ENCODE assay signal across 1 cellular context in the genomic region with DNA sequence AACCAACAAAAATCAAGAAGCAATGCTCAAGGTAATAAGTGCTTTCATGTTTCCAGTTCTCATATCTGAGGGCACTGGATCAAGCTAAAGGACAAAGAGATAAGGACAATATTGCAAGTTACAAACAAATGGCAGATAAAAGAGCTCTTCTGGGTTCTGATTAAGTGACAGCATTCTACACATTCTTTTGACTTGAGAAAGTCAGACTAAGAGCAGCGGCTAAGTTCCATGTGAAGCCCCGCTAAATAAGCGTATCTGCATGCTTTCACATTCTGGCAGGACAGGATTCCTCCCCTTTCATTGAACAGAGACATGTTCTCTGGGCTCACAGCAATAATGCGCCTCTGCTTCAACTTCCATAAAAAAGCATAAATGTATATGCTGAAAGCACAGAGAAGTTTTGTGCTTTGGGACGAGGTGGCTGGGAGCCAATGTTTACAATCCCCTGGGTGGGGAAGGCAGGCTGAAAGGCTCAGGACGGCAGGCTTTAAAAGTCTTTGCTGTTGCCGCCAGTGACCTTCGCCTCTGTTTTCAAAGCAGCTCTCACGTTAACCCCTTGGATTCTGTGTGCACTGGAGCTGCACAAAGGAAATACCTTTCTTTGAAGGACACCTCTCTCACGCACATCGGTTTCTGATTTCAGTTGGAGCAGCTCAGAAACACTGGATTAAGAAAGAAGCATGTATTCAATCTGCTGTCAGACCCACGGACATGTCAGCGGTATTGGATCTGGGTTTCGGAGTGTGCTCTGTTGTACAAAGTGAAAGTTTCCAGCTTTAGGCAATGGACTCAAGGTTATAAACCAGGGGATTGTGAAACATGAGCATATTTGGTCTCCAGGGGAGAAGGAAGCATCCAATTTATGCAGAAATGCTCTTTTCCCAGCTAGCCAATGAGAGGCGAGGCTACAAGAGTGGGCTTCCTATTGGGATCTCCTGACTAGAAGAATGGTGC.
TF ChIP-seq lines count a peak whose summit lies in the region.

No MANE protein-coding gene starts in this region.

TF ChIP-seq in SK-N-SH, 30 proteins besides CTCF, POLR2A, EP300 and RAD21 (continued from another document):
- TF ChIP-seq FOXM1 (IDR thresholded peaks at IDR 0.05; ENCODE audit: low read depth) (no peak), RFX5 (IDR thresholded peaks at IDR 0.05; ENCODE audit: low read length) (no peak), RCOR1 (IDR thresholded peaks at IDR 0.05; ENCODE audit: low read length) (no peak), FOSL2 (IDR thresholded peaks at IDR 0.05; ENCODE audit: borderline replicate concordance, low read depth) (no peak), SMC3 (IDR thresholded peaks at IDR 0.05; ENCODE audit: low read depth, low read length) (no peak), YY1 (IDR thresholded peaks at IDR 0.05; ENCODE audit: low read depth) (no peak; the same call in 1 of the 2 replicates), CHD2 (IDR thresholded peaks at IDR 0.05; ENCODE audit: low read length, partially characterized antibody) (no peak), NFIC (IDR thresholded peaks at IDR 0.05; ENCODE audit: borderline replicate concordance) (peak; percentile 53; the same call in 1 of the 2 replicates), TEAD4 (IDR thresholded peaks at IDR 0.05; ENCODE audit: borderline replicate concordance, insufficient read depth) (peak; percentile 64; the same call in 1 of the 2 replicates), POLR2AphosphoS5 (IDR thresholded peaks at IDR 0.05; ENCODE audit: low read depth, low read length) (peak; percentile 49), TCF12 (IDR thresholded peaks at IDR 0.05) (no peak; the same call in none of the 2 replicates), MXI1 (IDR thresholded peaks at IDR 0.05; ENCODE audit: low read depth, low read length) (0 out of 2 replicates have a peak, but pooled peaks have one; percentile 33), RXRA (IDR thresholded peaks at IDR 0.05; ENCODE audit: borderline replicate concordance, low read depth) (no peak), SIN3A (IDR thresholded peaks at IDR 0.05; ENCODE audit: borderline replicate concordance, low read depth, low read length) (peak; percentile 39; the same call in 1 of the 2 replicates), TAF1 (IDR thresholded peaks at IDR 0.05; ENCODE audit: borderline replicate concordance, low read depth, low read length) (no peak)
- TF ChIP-seq, protein P1, sequence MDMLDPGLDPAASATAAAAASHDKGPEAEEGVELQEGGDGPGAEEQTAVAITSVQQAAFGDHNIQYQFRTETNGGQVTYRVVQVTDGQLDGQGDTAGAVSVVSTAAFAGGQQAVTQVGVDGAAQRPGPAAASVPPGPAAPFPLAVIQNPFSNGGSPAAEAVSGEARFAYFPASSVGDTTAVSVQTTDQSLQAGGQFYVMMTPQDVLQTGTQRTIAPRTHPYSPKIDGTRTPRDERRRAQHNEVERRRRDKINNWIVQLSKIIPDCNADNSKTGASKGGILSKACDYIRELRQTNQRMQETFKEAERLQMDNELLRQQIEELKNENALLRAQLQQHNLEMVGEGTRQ (IDR thresholded peaks at IDR 0.05; ENCODE audit: borderline replicate concordance, low read depth, low read length) = no peak
- TF ChIP-seq, protein P2, sequence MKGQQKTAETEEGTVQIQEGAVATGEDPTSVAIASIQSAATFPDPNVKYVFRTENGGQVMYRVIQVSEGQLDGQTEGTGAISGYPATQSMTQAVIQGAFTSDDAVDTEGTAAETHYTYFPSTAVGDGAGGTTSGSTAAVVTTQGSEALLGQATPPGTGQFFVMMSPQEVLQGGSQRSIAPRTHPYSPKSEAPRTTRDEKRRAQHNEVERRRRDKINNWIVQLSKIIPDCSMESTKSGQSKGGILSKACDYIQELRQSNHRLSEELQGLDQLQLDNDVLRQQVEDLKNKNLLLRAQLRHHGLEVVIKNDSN (IDR thresholded peaks at IDR 0.05; ENCODE audit: borderline replicate concordance, low read depth) = no peak
- TF ChIP-seq, protein P3, sequence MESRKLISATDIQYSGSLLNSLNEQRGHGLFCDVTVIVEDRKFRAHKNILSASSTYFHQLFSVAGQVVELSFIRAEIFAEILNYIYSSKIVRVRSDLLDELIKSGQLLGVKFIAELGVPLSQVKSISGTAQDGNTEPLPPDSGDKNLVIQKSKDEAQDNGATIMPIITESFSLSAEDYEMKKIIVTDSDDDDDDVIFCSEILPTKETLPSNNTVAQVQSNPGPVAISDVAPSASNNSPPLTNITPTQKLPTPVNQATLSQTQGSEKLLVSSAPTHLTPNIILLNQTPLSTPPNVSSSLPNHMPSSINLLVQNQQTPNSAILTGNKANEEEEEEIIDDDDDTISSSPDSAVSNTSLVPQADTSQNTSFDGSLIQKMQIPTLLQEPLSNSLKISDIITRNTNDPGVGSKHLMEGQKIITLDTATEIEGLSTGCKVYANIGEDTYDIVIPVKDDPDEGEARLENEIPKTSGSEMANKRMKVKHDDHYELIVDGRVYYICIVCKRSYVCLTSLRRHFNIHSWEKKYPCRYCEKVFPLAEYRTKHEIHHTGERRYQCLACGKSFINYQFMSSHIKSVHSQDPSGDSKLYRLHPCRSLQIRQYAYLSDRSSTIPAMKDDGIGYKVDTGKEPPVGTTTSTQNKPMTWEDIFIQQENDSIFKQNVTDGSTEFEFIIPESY (IDR thresholded peaks at IDR 0.05; ENCODE audit: borderline replicate concordance, low read depth) = no peak
- TF ChIP-seq, protein P4, sequence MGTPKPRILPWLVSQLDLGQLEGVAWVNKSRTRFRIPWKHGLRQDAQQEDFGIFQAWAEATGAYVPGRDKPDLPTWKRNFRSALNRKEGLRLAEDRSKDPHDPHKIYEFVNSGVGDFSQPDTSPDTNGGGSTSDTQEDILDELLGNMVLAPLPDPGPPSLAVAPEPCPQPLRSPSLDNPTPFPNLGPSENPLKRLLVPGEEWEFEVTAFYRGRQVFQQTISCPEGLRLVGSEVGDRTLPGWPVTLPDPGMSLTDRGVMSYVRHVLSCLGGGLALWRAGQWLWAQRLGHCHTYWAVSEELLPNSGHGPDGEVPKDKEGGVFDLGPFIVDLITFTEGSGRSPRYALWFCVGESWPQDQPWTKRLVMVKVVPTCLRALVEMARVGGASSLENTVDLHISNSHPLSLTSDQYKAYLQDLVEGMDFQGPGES (IDR thresholded peaks at IDR 0.05; ENCODE audit: low read depth, low read length) = no peak
